Comparison of ENCODE assay signal across 16 cellular contexts in genomic region chr20:376089-376488, GRCh38. TPM values are rescaled to one million over a fixed set of nuclear protein-coding genes. Genes with fewer than 3 reads are reported as not detected.
A peak's percentile ranks its signal among the peaks of the same experiment; 100 is the strongest.
DNase-seq lines count a peak whose midpoint lies in the region; ATAC-seq, FAIRE-seq and TF ChIP-seq lines count a peak whose summit lies in the region.
"Had no signal": no experiment of that assay in that cellular context is flagged by ENCODE, and none has a peak within 500 bp of the region (broad histone marks: within the 10 kb centered on the region; RNA-seq: fewer than 3 reads in every experiment).

No MANE protein-coding gene starts in this region.

- no peak overlapping the region for H2AK9ac ChIP-seq in IMR-90 (replicated peaks; ENCODE audit: low read depth, low read length, poor library complexity)

- no peaks in the 10 kb centered on the region for H3K9me3 ChIP-seq in A549
- no peaks in the 10 kb centered on the region for H3K9me3 ChIP-seq in IMR-90 (ENCODE audit: control insufficient read depth, insufficient read depth, low read length)

- peaks cover 0 to 13% of the 10 kb centered on the region in 2 experiments; a peak in 2 of 4 replicates for H3K79me1 ChIP-seq in IMR-90 (ENCODE audit: low read depth in 1 of 2, low read length in 2 of 2)

- no peak overlapping the region for H4K8ac ChIP-seq in IMR-90 (ENCODE audit: low read depth in 2 of 2, low read length in 2 of 2)

- no peak overlapping the region for H3K9ac ChIP-seq in IMR-90 (ENCODE audit: low read depth, low read length)

- H3K4me2 ChIP-seq in A549 = no peak overlapping the region
- no peak overlapping the region for H3K4me2 ChIP-seq in IMR-90 (ENCODE audit: low read depth, low read length)
- H3K4me2 ChIP-seq: GM23338 had no signal

- intact Hi-C loops in IMR-90 (cut with micrococcal nuclease) = no loop called here

- dilution Hi-C loops in IMR-90 (cut with HindIII; ENCODE audit: low sequenced_read_pairs, unreplicated experiment) = no loop called here

- no peak overlapping the region for H3K23ac ChIP-seq in IMR-90 (ENCODE audit: low read depth, low read length)

- no peak overlapping the region for H2AK5ac ChIP-seq in IMR-90 (ENCODE audit: low read depth, low read length)

- H3K4me1 ChIP-seq in A549 = peaks cover 83% of the 10 kb centered on the region
- peaks cover 21% of the 10 kb centered on the region for H3K4me1 ChIP-seq in IMR-90 (ENCODE audit: control insufficient read depth, insufficient read depth, low read length)

- no peak overlapping the region for H3K14ac ChIP-seq in IMR-90 (replicated peaks; ENCODE audit: low read depth, low read length)

- no peak overlapping the region for H3K4me3 ChIP-seq in A549
- no peak overlapping the region for H3K4me3 ChIP-seq in IMR-90 (ENCODE audit: insufficient read depth, low read depth, low read length)
- H3K4me3 ChIP-seq: GM23338 had no signal

- H3K36me3 ChIP-seq in IMR-90 (ENCODE audit: control insufficient read depth, insufficient read depth, low read length) = no peaks in the 10 kb centered on the region

- FAIRE-seq in A549 (lab: Jason Lieb, UNC) = no peak
- FAIRE-seq: A204.1, H54 had no signal

- H3K27ac ChIP-seq in A549 (peak overlapping the region; percentile 94 to 98; a peak in 5 of 6 replicates), IMR-90 (ENCODE audit: insufficient read depth, low read length) (no peak overlapping the region), epithelial cell of prostate (peak overlapping the region; percentile 100)
- H3K27ac ChIP-seq: C4-2B had no signal

- H4K91ac ChIP-seq in IMR-90 (ENCODE audit: insufficient read depth, low read depth, low read length) = no peak overlapping the region

- 32% methylated on average over 2 of the region's 2 CpGs for WGBS in A549 (ENCODE audit: missing lambda C conversion rate)
- WGBS in IMR-90 (ENCODE audit: extremely low coverage in 2 of 2, insufficient read length in 1 of 2), 2 experiments = no CpG with 5 or more reads among the region's 2 CpGs

- in situ Hi-C loops in IMR-90 (cut with MboI; ENCODE audit: low sequenced_read_pairs) = no loop called here

- no peak overlapping the region for H2BK120ac ChIP-seq in IMR-90 (ENCODE audit: low read depth, low read length)

- TF ChIP-seq POLR2A in A549 (IDR thresholded peaks at IDR 0.05; ENCODE audit: low read length) = no peak
- TF ChIP-seq POLR2A in IMR-90 (IDR thresholded peaks at IDR 0.05; ENCODE audit: low read depth, low read length) = no peak

- H2BK20ac ChIP-seq in IMR-90 (ENCODE audit: low read depth, low read length) = no peak overlapping the region

- no peak for TF ChIP-seq CTCF in A549 (IDR thresholded peaks at IDR 0.05)
- TF ChIP-seq CTCF in IMR-90 (conservative IDR thresholded peaks at IDR 0.05; ENCODE audit: low read depth, low read length) = no peak

- no peaks in the 10 kb centered on the region for H3K27me3 ChIP-seq in IMR-90 (ENCODE audit: control insufficient read depth, insufficient read depth, low read length)

- H3K9me1 ChIP-seq in IMR-90 (ENCODE audit: insufficient read depth, low read length) = peaks cover 22% of the 10 kb centered on the region

- H4K5ac ChIP-seq in IMR-90 (ENCODE audit: low read depth, low read length) = no peak overlapping the region

- DNase-seq in A549 (ENCODE audit: low read depth in 1 of 2, low spot score in 1 of 2) (no peak), IMR-90 (no peak), epithelial cell of prostate (ENCODE audit: low read depth, low spot score) (no peak), NCI-H1694 treated with DMSO at 0.1 percent for 48 hours (lab: John Stamatoyannopoulos, UW) (no peak)
- no peak for DNase-seq in stimulated activated CD4-positive, alpha-beta T cell treated with anti-CD3 and anti-CD28 coated beads, Interleukin-4, amount 100 ng/mL, for 4 hours
- DNase-seq: AML-193; Calu3; CD4-positive, alpha-beta T cell; DMS79 treated with DMSO at 0.1 percent for 48 hours; GF-D8; HFFc6 had no signal

- H2BK15ac ChIP-seq in IMR-90 (ENCODE audit: low read depth, low read length) = no peak overlapping the region

- no peak overlapping the region for H3K4ac ChIP-seq in IMR-90 (ENCODE audit: low read depth, low read length)

- CTCF ChIA-PET in A549 (lab: Yijun Ruan, JAX) (interaction anchor here (11.8 to 50.3 kb wide), 3 partner anchors 13 to 62 kb away, joined by 119 to 1229 read pairs (median 175); no protein-coding TSS in a partner anchor), IMR-90 (lab: Yijun Ruan, JAX) (no interaction called here)

- no peak overlapping the region for H2AFZ ChIP-seq in IMR-90 (replicated peaks; ENCODE audit: low read length, poor library complexity)
- H2AFZ ChIP-seq: GM23338 had no signal

- no peak for TF ChIP-seq RAD21 in A549 (conservative IDR thresholded peaks at IDR 0.05 in 1 of 2, IDR thresholded peaks at IDR 0.05 in 1 of 2)
- no peak for TF ChIP-seq RAD21 in IMR-90 (IDR thresholded peaks at IDR 0.05; ENCODE audit: low read length)

- no peak overlapping the region for H3K56ac ChIP-seq in IMR-90 (ENCODE audit: extremely low read depth, insufficient read depth, low read length)

- BruUV-seq in IMR-90 (replicated peaks; lab: Mats Ljungman, UMichigan) = no TSS peak

- no peak for ATAC-seq in A549
- ATAC-seq in IMR-90 (ENCODE audit: low read depth) = no peak
- ATAC-seq: GM23338, HCT116 had no signal

- H4K20me1 ChIP-seq in IMR-90 (ENCODE audit: insufficient read depth, low read length) = no peaks in the 10 kb centered on the region

- no peak overlapping the region for H3K18ac ChIP-seq in IMR-90 (ENCODE audit: low read depth, low read length)

- no peak overlapping the region for H2BK5ac ChIP-seq in IMR-90 (ENCODE audit: low read depth, low read length, poor library complexity, severe bottlenecking)

- TF ChIP-seq EP300 in A549 (IDR thresholded peaks at IDR 0.05) = no peak

- POLR2A ChIA-PET in A549 (lab: Yijun Ruan, JAX) (no interaction called here), IMR-90 (lab: Charles Lee; ENCODE audit: unreplicated experiment) (no interaction called here)

TF ChIP-seq in A549, 52 proteins besides CTCF, POLR2A, EP300 and RAD21:
- TF ChIP-seq HOXB5 (CRISPR knock-in tag; IDR thresholded peaks at IDR 0.05) (no peak), MAFK (IDR thresholded peaks at IDR 0.05; ENCODE audit: partially characterized antibody) (peak; percentile 92)

TF ChIP-seq in IMR-90, 13 proteins besides CTCF, POLR2A, EP300 and RAD21:
- no peak for TF ChIP-seq BHLHE40 (IDR thresholded peaks at IDR 0.05; ENCODE audit: low read depth, low read length)
- peak; percentile 54 for TF ChIP-seq MAFK (IDR thresholded peaks at IDR 0.05; ENCODE audit: low read depth, low read length)
- no peak for TF ChIP-seq FOS (IDR thresholded peaks at IDR 0.05; ENCODE audit: low read depth, low read length)
- TF ChIP-seq CEBPB (IDR thresholded peaks at IDR 0.05; ENCODE audit: low read depth, low read length) = no peak

RNA-seq across cellular contexts. Expression of gene TRIB3, which starts 4.5 kb away (rescaled TPM):
- polyA plus RNA-seq in A549 (2011; rRNA removed) = 210 and 269 TPM in 2 replicates
- 56.5 and 79.1 TPM in 2 replicates for polyA plus RNA-seq in A549 (2012; cell fraction: cytosol; rRNA removed)
- polyA plus RNA-seq in A549 (2012; cell fraction: nucleus; rRNA removed) = 68.7 and 90.7 TPM in 2 replicates
- 28.4 to 39.8 TPM (median 34.0 TPM) in 3 replicates for polyA plus RNA-seq in A549 (2017; fragmentation: RNase III; extraction: RNeasy Plus Mini Kit Qiagen cat#74134 plus additional on column Dnase treatment)
- polyA minus RNA-seq in A549 (2011; rRNA and poly(A)+ RNA removed) = 224 and 268 TPM in 2 replicates
- total RNA-seq in IMR-90 (2012; rRNA removed) = 15.0 and 18.5 TPM in 2 replicates
- 23.2 and 23.4 TPM in 2 replicates for polyA plus RNA-seq in IMR-90 (2012; rRNA removed)
- polyA plus RNA-seq in IMR-90 (2012; cell fraction: cytosol; rRNA removed) = 15.9 and 35.9 TPM in 2 replicates
- polyA plus RNA-seq in IMR-90 (2012; cell fraction: nucleus; rRNA removed; ENCODE audit: low replicate concordance) = 13.3 and 22.2 TPM in 2 replicates

RNA-seq across cellular contexts. Expression of gene NRSN2, which starts 29.2 kb away (rescaled TPM):
- 40.5 and 47.5 TPM in 2 replicates for polyA plus RNA-seq in A549 (2011; rRNA removed)
- 103 and 115 TPM in 2 replicates for polyA plus RNA-seq in A549 (2012; cell fraction: cytosol; rRNA removed)
- polyA plus RNA-seq in A549 (2012; cell fraction: nucleus; rRNA removed) = 84.2 and 135 TPM in 2 replicates
- 59.6 to 74.8 TPM (median 74.3 TPM) in 3 replicates for polyA plus RNA-seq in A549 (2017; fragmentation: RNase III; extraction: RNeasy Plus Mini Kit Qiagen cat#74134 plus additional on column Dnase treatment)
- 36.5 and 42.2 TPM in 2 replicates for polyA minus RNA-seq in A549 (2011; rRNA and poly(A)+ RNA removed)
- 9.9 and 17.5 TPM in 2 replicates for total RNA-seq in IMR-90 (2012; rRNA removed)
- 75.1 and 101 TPM in 2 replicates for polyA plus RNA-seq in IMR-90 (2012; rRNA removed)
- polyA plus RNA-seq in IMR-90 (2012; cell fraction: cytosol; rRNA removed) = 67.5 and 73.6 TPM in 2 replicates
- 35.0 and 62.6 TPM in 2 replicates for polyA plus RNA-seq in IMR-90 (2012; cell fraction: nucleus; rRNA removed; ENCODE audit: low replicate concordance)

RNA-seq across cellular contexts. Expression of gene RBCK1, which starts 32.0 kb away (rescaled TPM):
- polyA plus RNA-seq in A549 (2011; rRNA removed) (222 and 239 TPM in 2 replicates), A549 (2017; fragmentation: RNase III; extraction: RNeasy Plus Mini Kit Qiagen cat#74134 plus additional on column Dnase treatment) (105 to 117 TPM (median 112 TPM) in 3 replicates), IMR-90 (2012; rRNA removed) (84.2 and 89.4 TPM in 2 replicates)
- 142 and 173 TPM in 2 replicates for polyA plus RNA-seq in A549 (2012; cell fraction: cytosol; rRNA removed)
- 254 and 311 TPM in 2 replicates for polyA plus RNA-seq in A549 (2012; cell fraction: nucleus; rRNA removed)
- polyA minus RNA-seq in A549 (2011; rRNA and poly(A)+ RNA removed) = 186 and 187 TPM in 2 replicates
- total RNA-seq in IMR-90 (2012; rRNA removed) = 29.2 and 29.9 TPM in 2 replicates
- polyA plus RNA-seq in IMR-90 (2012; cell fraction: cytosol; rRNA removed) = 51.3 and 95.8 TPM in 2 replicates
- 154 and 323 TPM in 2 replicates for polyA plus RNA-seq in IMR-90 (2012; cell fraction: nucleus; rRNA removed; ENCODE audit: low replicate concordance)

RNA-seq across cellular contexts. Expression of gene SOX12, which starts 50.7 kb away (rescaled TPM):
- 7.0 and 7.5 TPM in 2 replicates for polyA plus RNA-seq in A549 (2011; rRNA removed)
- polyA plus RNA-seq in A549 (2012; cell fraction: cytosol; rRNA removed) = 16.0 and 19.5 TPM in 2 replicates
- polyA plus RNA-seq in A549 (2012; cell fraction: nucleus; rRNA removed) = 39.6 and 40.2 TPM in 2 replicates
- 24.6 to 32.8 TPM (median 29.2 TPM) in 3 replicates for polyA plus RNA-seq in A549 (2017; fragmentation: RNase III; extraction: RNeasy Plus Mini Kit Qiagen cat#74134 plus additional on column Dnase treatment)
- 6.1 and 6.6 TPM in 2 replicates for polyA minus RNA-seq in A549 (2011; rRNA and poly(A)+ RNA removed)
- 1.1 TPM in 2 replicates for total RNA-seq in IMR-90 (2012; rRNA removed)
- polyA plus RNA-seq in IMR-90 (2012; rRNA removed) = 6.2 and 6.4 TPM in 2 replicates
- polyA plus RNA-seq in IMR-90 (2012; cell fraction: cytosol; rRNA removed) = 9.7 and 10.0 TPM in 2 replicates
- polyA plus RNA-seq in IMR-90 (2012; cell fraction: nucleus; rRNA removed; ENCODE audit: low replicate concordance) = 15.8 and 22.6 TPM in 2 replicates
